8 cellular contexts compared by ENCODE assay signal in genomic region chr19:3970808-3971598, GRCh38. TPM values are rescaled to one million over a fixed set of nuclear protein-coding genes. Genes with fewer than 3 reads are reported as not detected.
DNase-seq lines count a peak whose midpoint lies in the region; ATAC-seq and TF ChIP-seq lines count a peak whose summit lies in the region.

Gene DAPK3 (minus strand): TSS chr19:3971099. CDS start chr19:3969735, 1,364 bp downstream.

- H3K4me1 Mint-ChIP-seq in activated T-cell treated with anti-CD3 and anti-CD28 coated beads, Interleukin-2, amount 50 U/mL, for 24 hours (ENCODE audit: low read depth) = peaks cover 40% of the 10 kb centered on the region

- H3K27ac Mint-ChIP-seq in activated T-cell treated with anti-CD3 and anti-CD28 coated beads, Interleukin-2, amount 50 U/mL, for 24 hours = peak within 1 kb of the TSS; percentile 94

- in situ Hi-C loops in KBM-7 (cut with MboI; ENCODE audit: low pct_unique_long_range_greater_than_20kb, low sequenced_read_pairs) = no loop called here

- H3K27me3 Mint-ChIP-seq in activated T-cell treated with anti-CD3 and anti-CD28 coated beads, Interleukin-2, amount 50 U/mL, for 24 hours = no peaks in the 10 kb centered on the region

- no peaks in the 10 kb centered on the region for H3K9me3 ChIP-seq in esophagus (ENCODE audit: control insufficient read depth in 2 of 2, insufficient read depth in 1 of 2, low read depth in 1 of 2, low read length in 1 of 2)
- no peaks in the 10 kb centered on the region for H3K9me3 ChIP-seq in muscle layer of colon (ENCODE audit: low read length)

- H3K27me3 ChIP-seq in esophagus (ENCODE audit: control insufficient read depth in 1 of 2, insufficient read depth in 2 of 2, low read length in 2 of 2) (no peaks in the 10 kb centered on the region), muscle layer of colon (ENCODE audit: control insufficient read depth in 1 of 2, insufficient read depth in 2 of 2, low read length in 2 of 2) (no peaks in the 10 kb centered on the region)

- no peaks in the 10 kb centered on the region for H3K9me3 Mint-ChIP-seq in activated T-cell treated with anti-CD3 and anti-CD28 coated beads, Interleukin-2, amount 50 U/mL, for 24 hours

- H3K36me3 ChIP-seq in esophagus (ENCODE audit: control insufficient read depth in 2 of 2, insufficient read depth in 2 of 2, low read length in 1 of 2) (peaks cover 10% of the 10 kb centered on the region in 2 donors), muscle layer of colon (ENCODE audit: insufficient read depth, low read length) (peaks cover 25% of the 10 kb centered on the region)

- DNase-seq in DMS153 treated with DMSO at 0.1 percent for 48 hours (lab: John Stamatoyannopoulos, UW; ENCODE audit: unreplicated experiment) (peak; percentile 94), KBM-7 (peak; percentile 98)
- peak; percentile 96 for DNase-seq in activated T-cell treated with anti-CD3 and anti-CD28 coated beads, Interleukin-2, amount 50 U/mL, for 24 hours
- peak; percentile 86 for DNase-seq in stimulated activated CD8-positive, alpha-beta memory T cell treated with anti-CD3 and anti-CD28 coated beads, Interleukin-7, amount 100 ng/mL, for 24 hours (ENCODE audit: low read depth)

- H3K4me3 ChIP-seq in esophagus (ENCODE audit: low read depth in 1 of 2, low read length in 2 of 2) = peak within 1 kb of the TSS; percentile 74 to 78
- H3K4me3 ChIP-seq in muscle layer of colon (ENCODE audit: low read depth in 1 of 2, low read length in 2 of 2) = peak within 1 kb of the TSS; percentile 65 to 97

- peak; percentile 73 for ATAC-seq in GM21717 (IDR thresholded peaks at IDR 0.05; ENCODE audit: unreplicated experiment)

- H3K36me3 Mint-ChIP-seq in activated T-cell treated with anti-CD3 and anti-CD28 coated beads, Interleukin-2, amount 50 U/mL, for 24 hours (ENCODE audit: low read depth) = peaks cover 68% of the 10 kb centered on the region

- peak within 1 kb of the TSS; percentile 84 for H3K9ac ChIP-seq in muscle layer of colon (ENCODE audit: low read length)

- 0% methylated on average over 73 of the region's 73 CpGs for WGBS in esophagus, 2 donors

- peaks cover 3 to 12% of the 10 kb centered on the region in 2 donors for H3K4me1 ChIP-seq in esophagus (ENCODE audit: control insufficient read depth in 2 of 2, insufficient read depth in 2 of 2, low read length in 1 of 2)
- H3K4me1 ChIP-seq in muscle layer of colon (ENCODE audit: insufficient read depth, low read length) = peaks cover 40% of the 10 kb centered on the region

- H3K27ac ChIP-seq in esophagus (ENCODE audit: low read depth in 2 of 2, low read length in 1 of 2) = peak within 1 kb of the TSS; percentile 95 to 97
- peak within 1 kb of the TSS; percentile 97 for H3K27ac ChIP-seq in muscle layer of colon (ENCODE audit: low read depth, low read length)

- H3K4me3 Mint-ChIP-seq in activated T-cell treated with anti-CD3 and anti-CD28 coated beads, Interleukin-2, amount 50 U/mL, for 24 hours = peak within 1 kb of the TSS; percentile 88

TF ChIP-seq in PFSK-1, 5 proteins besides CTCF, POLR2A, EP300 and RAD21:
- TF ChIP-seq POLR2AphosphoS5 (IDR thresholded peaks at IDR 0.05; ENCODE audit: low read depth, low read length) (peak; percentile 65; the same call in 1 of the 2 replicates), TAF1 (IDR thresholded peaks at IDR 0.05; ENCODE audit: borderline replicate concordance, insufficient read depth, low read length) (no peak), REST (IDR thresholded peaks at IDR 0.05; ENCODE audit: insufficient read depth in 1 of 2, low read depth in 2 of 2, low read length in 2 of 2) (peak; percentile 90 to 94), SIN3A (IDR thresholded peaks at IDR 0.05; ENCODE audit: borderline replicate concordance, insufficient read depth, low read length) (no peak), FOXP2 (optimal IDR thresholded peaks at IDR 0.05; ENCODE audit: borderline replicate concordance, extremely low read depth, extremely low read length, insufficient read depth) (peak; percentile 59)

RNA-seq across cellular contexts. Expression of gene DAPK3, which starts in this region (rescaled TPM):
- polyA plus RNA-seq in PFSK-1 (2012; ENCODE audit: insufficient read length, low read depth) = 93.5 TPM
- 10 to 100 TPM; 35.3 to 42.4 TPM for polyA plus RNA-seq in esophagus

Comparison
In these comparisons a context has a peak if more than half of its experiments do, and no peak if none do; other contexts are left out.
1. Peak in every context shown above with its lines: DNase-seq, ATAC-seq, H3K4me3 ChIP-seq and H3K27ac ChIP-seq.